ENCODE assay signal across 8 cellular contexts in genomic region chr3:127762077-127762786, GRCh38.
DNase-seq lines count a peak whose midpoint lies in the region; ATAC-seq, FAIRE-seq and TF ChIP-seq lines count a peak whose summit lies in the region.

No MANE protein-coding gene starts in this region.

- peak overlapping the region; percentile 13; the same call in 1 of the 2 replicates for H3K9ac ChIP-seq in OCI-LY1 (ENCODE audit: low read length)

- H3K4me3 Mint-ChIP-seq in memory B cell: peak overlapping the region; percentile 76

- H3K79me2 ChIP-seq in OCI-LY1 (ENCODE audit: insufficient read depth, low read length): no peaks in the 10 kb centered on the region

- H3K27ac Mint-ChIP-seq in memory B cell: peak overlapping the region; percentile 56

- peak overlapping the region; percentile 31; the same call in 1 of the 2 replicates for H3K4me2 ChIP-seq in OCI-LY1 (ENCODE audit: low read length)

- no peaks in the 10 kb centered on the region for H4K20me1 ChIP-seq in OCI-LY1 (ENCODE audit: insufficient read depth, low read length)

- H3K4me3 ChIP-seq in OCI-LY1 (ENCODE audit: low read depth, low read length, poor library complexity, severe bottlenecking): no peak overlapping the region

- H3K27me3 ChIP-seq in OCI-LY1 (ENCODE audit: insufficient read depth, low read length): no peaks in the 10 kb centered on the region; the same call in 1 of the 2 replicates

- no peaks in the 10 kb centered on the region for H3K9me3 ChIP-seq in OCI-LY1 (ENCODE audit: low read length)

- H3K36me3 ChIP-seq in OCI-LY1 (ENCODE audit: insufficient read depth, low read length): no peaks in the 10 kb centered on the region

- H3K27ac ChIP-seq in OCI-LY1 (ENCODE audit: low read depth, low read length, poor library complexity, severe bottlenecking): no peak overlapping the region

- no peaks in the 10 kb centered on the region for H3K9me2 ChIP-seq in OCI-LY1 (ENCODE audit: low read depth, low read length)

- H2AFZ ChIP-seq in OCI-LY1 (ENCODE audit: low read length): no peak overlapping the region

- H3K9me3 Mint-ChIP-seq in memory B cell: peaks cover 3% of the 10 kb centered on the region

- TF ChIP-seq CTCF in OCI-LY1 (IDR thresholded peaks at IDR 0.05; ENCODE audit: low read length): no peak

- H3K36me3 Mint-ChIP-seq in memory B cell: no peaks in the 10 kb centered on the region

- no peak for DNase-seq in memory B cell (ENCODE audit: low spot score in 2 of 2)
- no peak for DNase-seq in NCI-H1105 treated with DMSO at 0.1 percent for 48 hours (lab: John Stamatoyannopoulos, UW)
- DNase-seq in urothelium cell line (ENCODE audit: low spot score): no peak
- DNase-seq in RPMI8226: no peak

- H3K4me1 ChIP-seq in OCI-LY1 (ENCODE audit: insufficient read depth, low read length, severe bottlenecking): peaks cover 16% of the 10 kb centered on the region

- ATAC-seq in GM18861 (IDR thresholded peaks at IDR 0.05; ENCODE audit: unreplicated experiment) (peak; percentile 36), HG02763 (IDR thresholded peaks at IDR 0.05; ENCODE audit: unreplicated experiment) (peak; percentile 63), memory B cell (ENCODE audit: low read depth) (peak; percentile 46), HG02970 (IDR thresholded peaks at IDR 0.05; ENCODE audit: low FRiP score, unreplicated experiment) (no peak)

- H3F3A ChIP-seq in OCI-LY1 (ENCODE audit: insufficient read depth, low read length): no peaks in the 10 kb centered on the region

- peaks cover 3% of the 10 kb centered on the region for H3K27me3 Mint-ChIP-seq in memory B cell

- no peak for FAIRE-seq in urothelium cell line (lab: Jason Lieb, UNC)

- H3K4me1 Mint-ChIP-seq in memory B cell: peaks cover 22% of the 10 kb centered on the region
